1 cellular context compared by ENCODE assay signal in genomic region chr4:64230709-64231310, GRCh38.
TF ChIP-seq lines count a peak whose summit lies in the region.

No MANE protein-coding gene starts in this region.

TF ChIP-seq in HepG2, 621 proteins besides CTCF, POLR2A, EP300 and RAD21 (continued from another document):
- no peak for TF ChIP-seq NFAT5 (CRISPR knock-in tag; IDR thresholded peaks at IDR 0.05)
- TF ChIP-seq DDIT3 (CRISPR knock-in tag; IDR thresholded peaks at IDR 0.05): no peak
- TF ChIP-seq ZNF775 (CRISPR knock-in tag; IDR thresholded peaks at IDR 0.05; ENCODE audit: borderline replicate concordance): no peak
- no peak for TF ChIP-seq PBX3 (CRISPR knock-in tag; IDR thresholded peaks at IDR 0.05; ENCODE audit: borderline replicate concordance)
- TF ChIP-seq ATF7-NPFF (CRISPR knock-in tag; IDR thresholded peaks at IDR 0.05; ENCODE audit: low read depth): no peak
- TF ChIP-seq SETDB1 (CRISPR knock-in tag; IDR thresholded peaks at IDR 0.05; ENCODE audit: borderline replicate concordance): peak; percentile 47; the same call in 1 of the 2 replicates
- TF ChIP-seq ZNF616 (CRISPR knock-in tag; IDR thresholded peaks at IDR 0.05; ENCODE audit: low read depth): peak; percentile 100
- TF ChIP-seq E2F5 (CRISPR knock-in tag; conservative IDR thresholded peaks at IDR 0.05): no peak
- no peak for TF ChIP-seq GFI1 (CRISPR knock-in tag; IDR thresholded peaks at IDR 0.05; ENCODE audit: borderline replicate concordance)
